ENCODE assay signal across 23 cellular contexts in the genomic region with DNA sequence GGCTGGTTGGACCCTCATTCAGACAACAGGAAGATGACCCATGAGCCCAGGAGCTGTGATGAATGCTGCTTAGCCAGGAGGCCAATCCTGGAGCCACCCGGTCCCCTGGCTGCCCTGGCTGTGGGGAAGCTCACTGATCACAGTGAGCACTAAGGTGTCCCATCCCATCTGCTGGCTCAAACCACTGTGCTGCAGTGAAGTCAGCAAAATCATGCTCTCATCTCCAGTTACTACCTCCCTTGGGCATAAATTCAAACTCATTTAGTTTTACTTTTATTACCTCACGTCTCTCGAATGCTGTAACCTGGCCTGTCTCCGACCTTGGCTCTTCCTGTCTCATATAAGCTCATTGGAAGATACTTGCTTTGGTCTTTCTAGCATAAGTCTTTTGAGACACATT.
DNase-seq lines count a peak whose midpoint lies in the region; ATAC-seq and TF ChIP-seq lines count a peak whose summit lies in the region.
"Had no signal": no experiment of that assay in that cellular context is flagged by ENCODE, and none has a peak within 500 bp of the region (broad histone marks: within the 10 kb centered on the region; RNA-seq: fewer than 3 reads in every experiment).

No MANE protein-coding gene starts in this region.

- H3K4me3 ChIP-seq in gastroesophageal sphincter, result no peak overlapping the region
- H3K4me3 ChIP-seq: PC-9 had no signal

- no peak overlapping the region for H3K4me3 Mint-ChIP-seq in activated naive CD4-positive, alpha-beta T cell treated with anti-CD3 and anti-CD28 coated beads for 36 hours

- TF ChIP-seq EP300 in gastroesophageal sphincter (IDR thresholded peaks at IDR 0.05), result no peak

- no peaks in the 10 kb centered on the region for H3K4me1 ChIP-seq in gastroesophageal sphincter

- peak; percentile 14 for DNase-seq in AG20443 (ENCODE audit: low spot score)
- DNase-seq in RPMI8226, result peak; percentile 19
- no peak for DNase-seq in substantia nigra (lab: John Stamatoyannopoulos, UW)
- no peak for DNase-seq in activated naive CD4-positive, alpha-beta T cell treated with anti-CD3 and anti-CD28 coated beads for 36 hours
- DNase-seq: 8988T; ACHN; DMS153; DND-41; NCI-H1048; NCI-H1417; NCI-H1694; NCI-H2081; NCI-H524 treated with DMSO at 0.1 percent for 48 hours; NCI-H774; NK-92 treated with Interleukin-12 subunit alpha and Interleukin-12 subunit beta, amount 100 ng/mL, for 24 hours; PC-9; Right ventricle myocardium superior had no signal

- peak; percentile 23 for ATAC-seq in gastroesophageal sphincter
- no peak for ATAC-seq in GM19023 (IDR thresholded peaks at IDR 0.05; ENCODE audit: unreplicated experiment)
- ATAC-seq in HG03097 (IDR thresholded peaks at IDR 0.05; ENCODE audit: low FRiP score, unreplicated experiment), result no peak

- no peak overlapping the region for H3K27ac Mint-ChIP-seq in activated naive CD4-positive, alpha-beta T cell treated with anti-CD3 and anti-CD28 coated beads for 36 hours
- H3K27ac Mint-ChIP-seq: IgD-negative memory B cell had no signal

- no peaks in the 10 kb centered on the region for H3K27me3 ChIP-seq in gastroesophageal sphincter

- H3K9me3 Mint-ChIP-seq in activated naive CD4-positive, alpha-beta T cell treated with anti-CD3 and anti-CD28 coated beads for 36 hours, result no peaks in the 10 kb centered on the region
- H3K9me3 Mint-ChIP-seq: IgD-negative memory B cell had no signal

- H3K27me3 Mint-ChIP-seq in activated naive CD4-positive, alpha-beta T cell treated with anti-CD3 and anti-CD28 coated beads for 36 hours (ENCODE audit: low read depth), result no peaks in the 10 kb centered on the region
- H3K27me3 Mint-ChIP-seq: IgD-negative memory B cell had no signal

- peaks cover 2% of the 10 kb centered on the region for H3K4me1 Mint-ChIP-seq in activated naive CD4-positive, alpha-beta T cell treated with anti-CD3 and anti-CD28 coated beads for 36 hours (ENCODE audit: low read depth)

- H3K9me3 ChIP-seq in gastroesophageal sphincter, result no peaks in the 10 kb centered on the region

- no peak for TF ChIP-seq POLR2A in gastroesophageal sphincter (IDR thresholded peaks at IDR 0.05)

- intact Hi-C loops in activated naive CD4-positive, alpha-beta T cell treated with anti-CD3 and anti-CD28 coated beads for 36 hours (cut with micrococcal nuclease), result no loop called here

- TF ChIP-seq CTCF in gastroesophageal sphincter (IDR thresholded peaks at IDR 0.05), result no peak

- no peaks in the 10 kb centered on the region for H3K36me3 ChIP-seq in gastroesophageal sphincter

- H3K27ac ChIP-seq in gastroesophageal sphincter (no peak overlapping the region), substantia nigra (ENCODE audit: low read depth, low read length, poor library complexity, severe bottlenecking) (peak overlapping the region; percentile 47)
- H3K27ac ChIP-seq: HL-60, KMS-11, PC-9 had no signal

- no peaks in the 10 kb centered on the region for H3K36me3 Mint-ChIP-seq in activated naive CD4-positive, alpha-beta T cell treated with anti-CD3 and anti-CD28 coated beads for 36 hours (ENCODE audit: low read depth)
- H3K36me3 Mint-ChIP-seq: IgD-negative memory B cell had no signal

- CTCF ChIA-PET in activated naive CD4-positive, alpha-beta T cell treated with anti-CD3 and anti-CD28 coated beads for 36 hours (lab: Charles Lee), result no interaction called here

- WGBS in gastroesophageal sphincter (ENCODE audit: low coverage in 1 of 2), 2 donors, result 63 to 80% methylated on average over 1 to 3 of the region's 4 CpGs

Comparison
In these comparisons a context has a peak if more than half of its experiments do, and no peak if none do; other contexts are left out.
1. DNase-seq: peak in AG20443 (single experiment) and RPMI8226 (single experiment); none in substantia nigra (0 of 49) and activated naive CD4-positive, alpha-beta T cell treated with anti-CD3 and anti-CD28 coated beads for 36 hours (single experiment).